In genomic region chr11:78560826-78561484, GRCh38 we compare ENCODE assay signal across 1 cellular context.
TF ChIP-seq lines count a peak whose summit lies in the region.

No MANE protein-coding gene starts in this region.

TF ChIP-seq in HepG2, 621 proteins besides CTCF, POLR2A, EP300 and RAD21:
- TF ChIP-seq MTERF4 (CRISPR knock-in tag; IDR thresholded peaks at IDR 0.05) (no peak), SOX13 (IDR thresholded peaks at IDR 0.05) (peak; percentile 60; the same call in 1 of the 2 replicates), SOX13 (CRISPR knock-in tag; conservative IDR thresholded peaks at IDR 0.05 in 1 of 2, IDR thresholded peaks at IDR 0.05 in 1 of 2) (peak in 1 of 2 experiments; percentile 94; a peak in 2 of 4 replicates), SP5 (CRISPR knock-in tag; IDR thresholded peaks at IDR 0.05; ENCODE audit: borderline replicate concordance, low read depth) (0 out of 2 replicates have a peak, but pooled peaks have one; percentile 23), ZNF766 (CRISPR knock-in tag; IDR thresholded peaks at IDR 0.05; ENCODE audit: borderline replicate concordance) (no peak), ASH2L (IDR thresholded peaks at IDR 0.05; ENCODE audit: insufficient read length, low read depth, low read length) (peak; percentile 43), ZNF34 (CRISPR knock-in tag; IDR thresholded peaks at IDR 0.05; ENCODE audit: borderline replicate concordance) (no peak), PPARG (CRISPR knock-in tag; conservative IDR thresholded peaks at IDR 0.05) (0 out of 2 replicates have a peak, but pooled peaks have one; percentile 7), HOMEZ (CRISPR knock-in tag; IDR thresholded peaks at IDR 0.05; ENCODE audit: low read depth) (peak; percentile 49; the same call in 1 of the 2 replicates), FOXK2 (IDR thresholded peaks at IDR 0.05) (no peak), SOX6 (IDR thresholded peaks at IDR 0.05) (no peak), SOX6 (CRISPR knock-in tag; IDR thresholded peaks at IDR 0.05) (peak; percentile 84), ZSCAN5A (CRISPR knock-in tag; IDR thresholded peaks at IDR 0.05; ENCODE audit: borderline replicate concordance) (no peak), ZNF816 (CRISPR knock-in tag; IDR thresholded peaks at IDR 0.05; ENCODE audit: borderline replicate concordance) (no peak), RBM39 (IDR thresholded peaks at IDR 0.05; ENCODE audit: low read depth, low read length, poor library complexity, severe bottlenecking) (no peak), SAP130 (CRISPR knock-in tag; IDR thresholded peaks at IDR 0.05; ENCODE audit: low read depth) (peak; percentile 10; the same call in 1 of the 2 replicates), SIX1 (CRISPR knock-in tag; IDR thresholded peaks at IDR 0.05; ENCODE audit: borderline replicate concordance) (0 out of 2 replicates have a peak, but pooled peaks have one; percentile 29), SP140L (CRISPR knock-in tag; IDR thresholded peaks at IDR 0.05; ENCODE audit: borderline replicate concordance) (no peak), ETS1 (CRISPR knock-in tag; IDR thresholded peaks at IDR 0.05) (no peak), PATZ1 (CRISPR knock-in tag; IDR thresholded peaks at IDR 0.05) (peak; percentile 32; the same call in 1 of the 2 replicates), CERS6 (CRISPR knock-in tag; IDR thresholded peaks at IDR 0.05) (no peak), JUNB (CRISPR knock-in tag; IDR thresholded peaks at IDR 0.05; ENCODE audit: borderline replicate concordance) (no peak), PAXIP1 (CRISPR knock-in tag; conservative IDR thresholded peaks at IDR 0.05) (peak; percentile 65), ZKSCAN1 (IDR thresholded peaks at IDR 0.05; ENCODE audit: low read length) (no peak), SOX5 (CRISPR knock-in tag; IDR thresholded peaks at IDR 0.05; ENCODE audit: borderline replicate concordance) (peak; percentile 89), TCF7 (IDR thresholded peaks at IDR 0.05; ENCODE audit: low read depth) (peak; percentile 35; the same call in 1 of the 2 replicates), ARID5B (CRISPR knock-in tag; IDR thresholded peaks at IDR 0.05) (peak; percentile 53), XBP1 (CRISPR knock-in tag; IDR thresholded peaks at IDR 0.05) (no peak), FOXA3 (CRISPR knock-in tag; IDR thresholded peaks at IDR 0.05) (peak; percentile 42; the same call in 1 of the 2 replicates), FOXA1 (IDR thresholded peaks at IDR 0.05) (no peak), FOXA1 (CRISPR knock-in tag; IDR thresholded peaks at IDR 0.05) (peak; percentile 27; the same call in 1 of the 2 replicates), GFI1 (CRISPR knock-in tag; IDR thresholded peaks at IDR 0.05; ENCODE audit: borderline replicate concordance) (0 out of 2 replicates have a peak, but pooled peaks have one; percentile 24), FOXJ3 (CRISPR knock-in tag; IDR thresholded peaks at IDR 0.05; ENCODE audit: borderline replicate concordance) (peak; percentile 23; the same call in 1 of the 2 replicates)
